In genomic region chr22:37187552-37187890, GRCh38 we compare ENCODE assay signal across 10 cellular contexts. TPM values are rescaled to one million over a fixed set of nuclear protein-coding genes. Genes with fewer than 3 reads are reported as not detected.
DNase-seq lines count a peak whose midpoint lies in the region; ATAC-seq and TF ChIP-seq lines count a peak whose summit lies in the region.
"Had no signal": no experiment of that assay in that cellular context is flagged by ENCODE, and none has a peak within 500 bp of the region (broad histone marks: within the 10 kb centered on the region; RNA-seq: fewer than 3 reads in every experiment).

No MANE protein-coding gene starts in this region.

- ATAC-seq in GM18861 (IDR thresholded peaks at IDR 0.05; ENCODE audit: unreplicated experiment): no peak

- H3K4me1 Mint-ChIP-seq in MCF 10A (ENCODE audit: insufficient read depth, unreplicated experiment): peaks cover 21% of the 10 kb centered on the region
- H3K4me1 Mint-ChIP-seq in endothelial cell (ENCODE audit: unreplicated experiment): peaks cover 39% of the 10 kb centered on the region
- peaks cover 47% of the 10 kb centered on the region for H3K4me1 Mint-ChIP-seq in mesothelial cell of epicardium

- no peaks in the 10 kb centered on the region for H3K9me3 Mint-ChIP-seq in MCF 10A (ENCODE audit: unreplicated experiment)
- no peaks in the 10 kb centered on the region for H3K9me3 Mint-ChIP-seq in endothelial cell (ENCODE audit: unreplicated experiment)
- H3K9me3 Mint-ChIP-seq in mesothelial cell of epicardium: peaks cover 11% of the 10 kb centered on the region

- CTCF ChIA-PET in MCF 10A (lab: Yijun Ruan, JAX): interaction anchor here (1.3 kb wide), 1 partner anchor 21 kb away, joined by 4 read pairs; no protein-coding TSS in a partner anchor

- H3K27me3 ChIP-seq in breast epithelium (no peaks in the 10 kb centered on the region), vagina (no peaks in the 10 kb centered on the region), HAP-1 (ENCODE audit: low read depth) (0 out of 2 replicates have a peak, but pooled peaks cover 2% of the 10 kb centered on the region)

- intact Hi-C loops in breast epithelium (cut with DNase I; ENCODE audit: low total_unique reads) (loop anchor here (10.0 kb wide), 1 partner anchor 1237 kb away; no protein-coding TSS in a partner anchor), MCF 10A (cut with micrococcal nuclease) (no loop called here), vagina (cut with DNase I) (no loop called here)

- peak overlapping the region; percentile 77 to 98 for H3K27ac ChIP-seq in breast epithelium
- H3K27ac ChIP-seq in vagina: peak overlapping the region; percentile 90
- H3K27ac ChIP-seq: HL-60 had no signal

- H3K4me3 Mint-ChIP-seq in MCF 10A (ENCODE audit: unreplicated experiment) (no peak overlapping the region), endothelial cell (ENCODE audit: unreplicated experiment) (peak overlapping the region; percentile 89), mesothelial cell of epicardium (peak overlapping the region; percentile 78)

- no peak overlapping the region for H3K27ac Mint-ChIP-seq in MCF 10A (ENCODE audit: low read depth, unreplicated experiment)
- peak overlapping the region; percentile 94 for H3K27ac Mint-ChIP-seq in endothelial cell (ENCODE audit: unreplicated experiment)
- H3K27ac Mint-ChIP-seq in mesothelial cell of epicardium: peak overlapping the region; percentile 89

- POLR2A ChIA-PET in MCF 10A (lab: Yijun Ruan, JAX): interaction anchor here (0.6 to 1.6 kb wide), 3 partner anchors 9 to 475 kb away, joined by 3 to 5 read pairs (median 5); no protein-coding TSS in a partner anchor

- DNase-seq in breast epithelium (ENCODE audit: low spot score in 2 of 2): no peak
- no peak for DNase-seq in MCF 10A (ENCODE audit: unreplicated experiment)
- no peak for DNase-seq in endothelial cell (ENCODE audit: low spot score)
- no peak for DNase-seq in mesothelial cell of epicardium (ENCODE audit: low spot score in 2 of 2, unreplicated experiment in 2 of 2)
- no peak for DNase-seq in vagina (ENCODE audit: extremely low spot score in 2 of 2)
- no peak for DNase-seq in HUDEP-2 (lab: John Stamatoyannopoulos, UW; ENCODE audit: unreplicated experiment in 76 of 76)
- no peak for DNase-seq in HAP-1 (ENCODE audit: low spot score in 2 of 2)
- DNase-seq: DND-41 had no signal

- BruUV-seq in MCF 10A (replicated peaks; lab: Mats Ljungman, UMichigan): no TSS peak

- H3K4me1 ChIP-seq in breast epithelium (peaks cover 6 to 15% of the 10 kb centered on the region in 2 donors), vagina (peaks cover 61% of the 10 kb centered on the region), HAP-1 (no peaks in the 10 kb centered on the region; the same call in 1 of the 2 replicates)

- TF ChIP-seq CTCF in breast epithelium (IDR thresholded peaks at IDR 0.05) (no peak), MCF 10A (IDR thresholded peaks at IDR 0.05; ENCODE audit: unreplicated experiment) (no peak), endothelial cell (IDR thresholded peaks at IDR 0.05; ENCODE audit: unreplicated experiment) (no peak), mesothelial cell of epicardium (IDR thresholded peaks at IDR 0.05; ENCODE audit: unreplicated experiment) (no peak), vagina (IDR thresholded peaks at IDR 0.05) (no peak)

- peak overlapping the region; percentile 36 to 65 (median 37) for H3K4me3 ChIP-seq in breast epithelium
- peak overlapping the region; percentile 31 to 50 for H3K4me3 ChIP-seq in vagina
- no peak overlapping the region for H3K4me3 ChIP-seq in HAP-1

- in situ Hi-C loops in HAP-1 (cut with MboI; ENCODE audit: low sequenced_read_pairs): no loop called here

- H3K27me3 Mint-ChIP-seq in MCF 10A (ENCODE audit: insufficient read depth, unreplicated experiment) (no peaks in the 10 kb centered on the region), endothelial cell (ENCODE audit: unreplicated experiment) (peaks cover 2% of the 10 kb centered on the region), mesothelial cell of epicardium (ENCODE audit: low read depth) (no peaks in the 10 kb centered on the region)

- H3K36me3 ChIP-seq in breast epithelium (no peaks in the 10 kb centered on the region), vagina (no peaks in the 10 kb centered on the region), HAP-1 (replicated peaks) (no peaks in the 10 kb centered on the region)

- peaks cover 17% of the 10 kb centered on the region for H3K36me3 Mint-ChIP-seq in MCF 10A (ENCODE audit: insufficient read depth, unreplicated experiment)
- H3K36me3 Mint-ChIP-seq in endothelial cell (ENCODE audit: low read depth, unreplicated experiment): no peaks in the 10 kb centered on the region
- peaks cover 13% of the 10 kb centered on the region for H3K36me3 Mint-ChIP-seq in mesothelial cell of epicardium

- TF ChIP-seq POLR2A in breast epithelium (IDR thresholded peaks at IDR 0.05): no peak
- no peak for TF ChIP-seq POLR2A in vagina (IDR thresholded peaks at IDR 0.05)

- H3K9me3 ChIP-seq in breast epithelium (no peaks in the 10 kb centered on the region), vagina (no peaks in the 10 kb centered on the region), HAP-1 (no peaks in the 10 kb centered on the region)

RNA-seq across cellular contexts. Expression of gene C1QTNF6, which starts 0.5 kb away (rescaled TPM):
- total RNA-seq in breast epithelium (1 to 10 TPM; 2.2 to 3.6 (median 3.5) TPM), MCF 10A (2022) (6.6 and 11.6 TPM in 2 replicates), endothelial cell (ENCODE audit: unreplicated experiment) (32.7 TPM), mesothelial cell of epicardium (51.8 to 58.3 TPM (median 54.1 TPM) in 3 replicates), vagina (4.9 TPM)

RNA-seq across cellular contexts. Expression of gene SSTR3, which starts 24.8 kb away (rescaled TPM):
- total RNA-seq in breast epithelium (not detected), MCF 10A (2022) (not detected in 2 replicates), endothelial cell (ENCODE audit: unreplicated experiment) (0.13 TPM), mesothelial cell of epicardium (0.61 to 0.82 TPM (median 0.69 TPM) in 3 replicates), vagina (not detected)

RNA-seq across cellular contexts. Expression of gene IL2RB, which starts 37.8 kb away (rescaled TPM):
- 1 to 10 TPM in 1 of 3 donors, under 1 TPM in 2; 0.15 to 1.3 (median 0.98) TPM for total RNA-seq in breast epithelium
- not detected in 2 replicates for total RNA-seq in MCF 10A (2022)
- total RNA-seq in endothelial cell (ENCODE audit: unreplicated experiment): 0.51 TPM
- 1.6 to 2.1 TPM (median 1.7 TPM) in 3 replicates for total RNA-seq in mesothelial cell of epicardium
- 3.7 TPM for total RNA-seq in vagina

RNA-seq across cellular contexts. Expression of gene RAC2, which starts 56.5 kb away (rescaled TPM):
- 10 to 100 TPM; 10.5 to 12.0 (median 11.5) TPM for total RNA-seq in breast epithelium
- total RNA-seq in MCF 10A (2022): 42.4 and 52.6 TPM in 2 replicates
- 16.6 TPM for total RNA-seq in endothelial cell (ENCODE audit: unreplicated experiment)
- total RNA-seq in mesothelial cell of epicardium: 6.3 to 6.5 TPM (median 6.4 TPM) in 3 replicates
- total RNA-seq in vagina: 15.7 TPM
